In genomic region chr4:39031590-39032020, GRCh38 we compare ENCODE assay signal across 12 cellular contexts. TPM values are rescaled to one million over a fixed set of nuclear protein-coding genes. Genes with fewer than 3 reads are reported as not detected.
DNase-seq lines count a peak whose midpoint lies in the region; ATAC-seq and TF ChIP-seq lines count a peak whose summit lies in the region.
"Not testable (repeated sequence)": the region's sequence is repeated elsewhere in the genome, so short reads cannot be mapped to it uniquely, and the experiment has no call there.
"Had no signal": no experiment of that assay in that cellular context is flagged by ENCODE, and none has a peak within 500 bp of the region (broad histone marks: within the 10 kb centered on the region; RNA-seq: fewer than 3 reads in every experiment).

No MANE protein-coding gene starts in this region.

- not testable (repeated sequence) for H3K27me3 Mint-ChIP-seq in activated B cell treated with CpG ODN at 0.5 μM for 24 hours; activated naive CD4-positive, alpha-beta T cell treated with anti-CD3 and anti-CD28 coated beads, Interleukin-2, amount 10 ng/mL, durations not matched to agents 7 days and 5 days; stimulated activated memory B cell treated with anti-CD40 and anti-IgM and Interleukin-4, amounts not matched to agents 10 μg/mL and 1 μg/mL and 100 μg/mL, for 72 hours

- DNase-seq in OCI-LY7 (ENCODE audit: low spot score): peak; percentile 33
- DNase-seq in activated B cell treated with CpG ODN at 0.5 μM for 24 hours, colonic mucosa, mesenchymal stem cell: not testable (repeated sequence)
- DNase-seq in activated naive CD4-positive, alpha-beta T cell treated with anti-CD3 and anti-CD28 coated beads, Interleukin-2, amount 10 ng/mL, durations not matched to agents 7 days and 5 days: peak; percentile 25

- peak overlapping the region; percentile 83 for H3K4me3 Mint-ChIP-seq in activated B cell treated with CpG ODN at 0.5 μM for 24 hours
- H3K4me3 Mint-ChIP-seq in activated naive CD4-positive, alpha-beta T cell treated with anti-CD3 and anti-CD28 coated beads, Interleukin-2, amount 10 ng/mL, durations not matched to agents 7 days and 5 days: peak overlapping the region; percentile 74
- peak overlapping the region; percentile 89 for H3K4me3 Mint-ChIP-seq in stimulated activated memory B cell treated with anti-CD40 and anti-IgM and Interleukin-4, amounts not matched to agents 10 μg/mL and 1 μg/mL and 100 μg/mL, for 72 hours

- H2AK5ac ChIP-seq in mesenchymal stem cell (ENCODE audit: low read length, severe bottlenecking): not testable (repeated sequence)

- H3K36me3 Mint-ChIP-seq in activated B cell treated with CpG ODN at 0.5 μM for 24 hours (ENCODE audit: low read depth); stimulated activated memory B cell treated with anti-CD40 and anti-IgM and Interleukin-4, amounts not matched to agents 10 μg/mL and 1 μg/mL and 100 μg/mL, for 72 hours: not testable (repeated sequence)
- peaks cover 11% of the 10 kb centered on the region for H3K36me3 Mint-ChIP-seq in activated naive CD4-positive, alpha-beta T cell treated with anti-CD3 and anti-CD28 coated beads, Interleukin-2, amount 10 ng/mL, durations not matched to agents 7 days and 5 days

- POLR2A ChIA-PET in OCI-LY7 (lab: Charles Lee) (interaction anchor here (0.6 to 8.1 kb wide), 4 partner anchors 11 to 202 kb away, joined by 3 to 169 read pairs (median 4); no protein-coding TSS in a partner anchor), activated B cell treated with CpG ODN at 0.5 μM for 24 hours (lab: Charles Lee) (interaction anchor here (0.7 to 14.9 kb wide), 6 partner anchors 13 to 1696 kb away, joined by 3 to 215 read pairs (median 7); no protein-coding TSS in a partner anchor)

- not testable (repeated sequence) for H3K9me2 ChIP-seq in OCI-LY7 (ENCODE audit: insufficient read depth, low read length)

- not testable (repeated sequence) for ATAC-seq in activated B cell treated with CpG ODN at 0.5 μM for 24 hours (ENCODE audit: low read depth); stimulated activated memory B cell treated with anti-CD40 and anti-IgM and Interleukin-4, amounts not matched to agents 10 μg/mL and 1 μg/mL and 100 μg/mL, for 72 hours

- CTCF ChIA-PET in OCI-LY7 (lab: Charles Lee; ENCODE audit: unreplicated experiment): not testable (repeated sequence)
- CTCF ChIA-PET in activated B cell treated with CpG ODN at 0.5 μM for 24 hours (lab: Charles Lee): interaction anchor here (1.2 kb wide), 1 partner anchor 12 kb away, joined by 5 read pairs; no protein-coding TSS in a partner anchor
- CTCF ChIA-PET in activated naive CD4-positive, alpha-beta T cell treated with anti-CD3 and anti-CD28 coated beads, Interleukin-2, amount 10 ng/mL, durations not matched to agents 7 days and 5 days (lab: Charles Lee): interaction anchor here (1.0 to 1.3 kb wide), 2 partner anchors 12 to 47 kb away, joined by 3 read pairs; no protein-coding TSS in a partner anchor

- intact Hi-C loops in OCI-LY7 (cut with micrococcal nuclease; ENCODE audit: unreplicated experiment) (loop anchor here (1.0 to 5.0 kb wide), 9 partner anchors 13 to 1961 kb away; partner anchors contain the start of genes RFC1, TLR6 and WDR19), activated B cell treated with CpG ODN at 0.5 μM for 24 hours (cut with micrococcal nuclease) (loop anchor here (1.0 to 10.0 kb wide), 11 partner anchors 13 to 1273 kb away; partner anchors contain the start of genes RFC1, RHOH, TBC1D1 and TLR6)
- intact Hi-C loops in colonic mucosa (cut with DNase I): not testable (repeated sequence)

- H2BK120ac ChIP-seq in mesenchymal stem cell (ENCODE audit: low read depth, low read length): peak overlapping the region; percentile 49

- H3K4me1 ChIP-seq in BLaER1 treated with 17β-estradiol and CSF1 and Interleukin-3, amounts not matched to agents 10 nM and 100 nM: peaks cover 47 to 71% (median 59%) of the 10 kb centered on the region in 10 experiments
- peaks cover 66% of the 10 kb centered on the region for H3K4me1 ChIP-seq in OCI-LY7 (ENCODE audit: insufficient read depth, low read length, poor library complexity, severe bottlenecking)
- not testable (repeated sequence) for H3K4me1 ChIP-seq in colonic mucosa; mesenchymal stem cell (ENCODE audit: control insufficient read depth, insufficient read depth, low read depth, low read length)

- H3K14ac ChIP-seq in mesenchymal stem cell (ENCODE audit: low read length in 2 of 2): not testable (repeated sequence)

- peaks cover 63% of the 10 kb centered on the region for H3K4me1 Mint-ChIP-seq in activated B cell treated with CpG ODN at 0.5 μM for 24 hours
- peaks cover 51% of the 10 kb centered on the region for H3K4me1 Mint-ChIP-seq in activated naive CD4-positive, alpha-beta T cell treated with anti-CD3 and anti-CD28 coated beads, Interleukin-2, amount 10 ng/mL, durations not matched to agents 7 days and 5 days
- H3K4me1 Mint-ChIP-seq in stimulated activated memory B cell treated with anti-CD40 and anti-IgM and Interleukin-4, amounts not matched to agents 10 μg/mL and 1 μg/mL and 100 μg/mL, for 72 hours: peaks cover 37% of the 10 kb centered on the region

- WGBS in mesenchymal stem cell: 93% methylated on average over 5 of the region's 6 CpGs

- not testable (repeated sequence) for H2BK5ac ChIP-seq in mesenchymal stem cell (ENCODE audit: low read depth, low read length, poor library complexity, severe bottlenecking)

- peak overlapping the region; percentile 86; the same call in 1 of the 2 replicates for H2AFZ ChIP-seq in OCI-LY7 (ENCODE audit: low read length)
- not testable (repeated sequence) for H2AFZ ChIP-seq in mesenchymal stem cell (ENCODE audit: low read depth, low read length)

- not testable (repeated sequence) for H3K79me1 ChIP-seq in mesenchymal stem cell (replicated peaks; ENCODE audit: low read length, poor library complexity, severe bottlenecking)

- not testable (repeated sequence) for H3K23ac ChIP-seq in mesenchymal stem cell (ENCODE audit: low read length in 2 of 2)

- peaks cover 50% of the 10 kb centered on the region for H3K79me2 ChIP-seq in OCI-LY7 (ENCODE audit: insufficient read depth, low read depth, low read length)

- not testable (repeated sequence) for H2BK12ac ChIP-seq in mesenchymal stem cell (ENCODE audit: low read length in 2 of 2)

- not testable (repeated sequence) for BruUV-seq in OCI-LY7 (replicated peaks; lab: Mats Ljungman, UMichigan)

- TF ChIP-seq CTCF in OCI-LY7 (conservative IDR thresholded peaks at IDR 0.05; ENCODE audit: low read length); activated B cell treated with CpG ODN at 0.5 μM for 24 hours (IDR thresholded peaks at IDR 0.05); colonic mucosa (IDR thresholded peaks at IDR 0.05): not testable (repeated sequence)

- not testable (repeated sequence) for H3K36me3 ChIP-seq in BLaER1 treated with 17β-estradiol and CSF1 and Interleukin-3, amounts not matched to agents 10 nM and 100 nM; OCI-LY7 (ENCODE audit: insufficient read depth, low read length); colonic mucosa; mesenchymal stem cell (ENCODE audit: control insufficient read depth in 1 of 2, insufficient read depth in 2 of 2, low read depth in 1 of 2, low read length in 2 of 2)

- H3K27ac Mint-ChIP-seq in activated B cell treated with CpG ODN at 0.5 μM for 24 hours: peak overlapping the region; percentile 93
- peak overlapping the region; percentile 97 for H3K27ac Mint-ChIP-seq in activated naive CD4-positive, alpha-beta T cell treated with anti-CD3 and anti-CD28 coated beads, Interleukin-2, amount 10 ng/mL, durations not matched to agents 7 days and 5 days
- peak overlapping the region; percentile 83 for H3K27ac Mint-ChIP-seq in stimulated activated memory B cell treated with anti-CD40 and anti-IgM and Interleukin-4, amounts not matched to agents 10 μg/mL and 1 μg/mL and 100 μg/mL, for 72 hours

- H3K4me3 ChIP-seq in BLaER1 treated with 17β-estradiol and CSF1 and Interleukin-3, amounts not matched to agents 10 nM and 100 nM; mesenchymal stem cell (ENCODE audit: insufficient read depth in 1 of 2, low read depth in 1 of 2, low read length in 2 of 2): not testable (repeated sequence)
- H3K4me3 ChIP-seq in OCI-LY7 (ENCODE audit: low read depth, low read length, poor library complexity, severe bottlenecking) (peak overlapping the region; percentile 79), colonic mucosa (peak overlapping the region; percentile 4)

- not testable (repeated sequence) for H4K8ac ChIP-seq in mesenchymal stem cell (ENCODE audit: low read length)

- not testable (repeated sequence) for H3K27me3 ChIP-seq in BLaER1 treated with 17β-estradiol and CSF1 and Interleukin-3, amounts not matched to agents 10 nM and 100 nM; colonic mucosa; mesenchymal stem cell (ENCODE audit: control insufficient read depth in 1 of 2, insufficient read depth in 1 of 2, low read length in 2 of 2)

- not testable (repeated sequence) for H2BK15ac ChIP-seq in mesenchymal stem cell (ENCODE audit: low read depth, poor library complexity, severe bottlenecking)

- H3K9me3 ChIP-seq in BLaER1 treated with 17β-estradiol and CSF1 and Interleukin-3, amounts not matched to agents 10 nM and 100 nM (replicated peaks in 1 of 11); OCI-LY7 (ENCODE audit: low read length); colonic mucosa; mesenchymal stem cell (ENCODE audit: control insufficient read depth, low read length): not testable (repeated sequence)

- peak overlapping the region in 7 of 11 experiments; percentile 12 to 75 (median 54); a peak in 14 of 22 replicates for H3K4me2 ChIP-seq in BLaER1 treated with 17β-estradiol and CSF1 and Interleukin-3, amounts not matched to agents 10 nM and 100 nM
- H3K4me2 ChIP-seq in OCI-LY7 (ENCODE audit: low read length): peak overlapping the region; percentile 90
- not testable (repeated sequence) for H3K4me2 ChIP-seq in mesenchymal stem cell (ENCODE audit: low read length, poor library complexity, severe bottlenecking)

- H4K91ac ChIP-seq in mesenchymal stem cell (ENCODE audit: low read length): not testable (repeated sequence)

- peak overlapping the region in 5 of 11 experiments; percentile 17 to 76 (median 62); a peak in 8 of 22 replicates for H3K27ac ChIP-seq in BLaER1 treated with 17β-estradiol and CSF1 and Interleukin-3, amounts not matched to agents 10 nM and 100 nM
- H3K27ac ChIP-seq in OCI-LY7 (ENCODE audit: low read depth, low read length, poor library complexity, severe bottlenecking): peak overlapping the region; percentile 91
- H3K27ac ChIP-seq in colonic mucosa; mesenchymal stem cell (ENCODE audit: low read length, poor library complexity, severe bottlenecking): not testable (repeated sequence)

- H3K9me3 Mint-ChIP-seq in activated B cell treated with CpG ODN at 0.5 μM for 24 hours; activated naive CD4-positive, alpha-beta T cell treated with anti-CD3 and anti-CD28 coated beads, Interleukin-2, amount 10 ng/mL, durations not matched to agents 7 days and 5 days; stimulated activated memory B cell treated with anti-CD40 and anti-IgM and Interleukin-4, amounts not matched to agents 10 μg/mL and 1 μg/mL and 100 μg/mL, for 72 hours: not testable (repeated sequence)

- H4K20me1 ChIP-seq in BLaER1 treated with 17β-estradiol and CSF1 and Interleukin-3, amounts not matched to agents 10 nM and 100 nM; OCI-LY7 (ENCODE audit: insufficient read depth, low read length): not testable (repeated sequence)

- not testable (repeated sequence) for H3K4ac ChIP-seq in mesenchymal stem cell (ENCODE audit: low read depth in 1 of 2, low read length in 2 of 2)

- H3K18ac ChIP-seq in mesenchymal stem cell (ENCODE audit: low read depth in 1 of 2, low read length in 2 of 2): not testable (repeated sequence)

- H3K9ac ChIP-seq in BLaER1 treated with 17β-estradiol and CSF1 and Interleukin-3, amounts not matched to agents 10 nM and 100 nM: peak overlapping the region in 1 of 11 experiments; percentile 44; a peak in 2 of 22 replicates
- H3K9ac ChIP-seq in colonic mucosa (ENCODE audit: low read depth in 2 of 2, low read length in 2 of 2); mesenchymal stem cell (ENCODE audit: low read length): not testable (repeated sequence)

- TF ChIP-seq POLR2A in GM18526 (IDR thresholded peaks at IDR 0.05; ENCODE audit: extremely low read depth, insufficient read length): peak; percentile 3

RNA-seq across cellular contexts. Expression of gene TMEM156, which starts 0.6 kb away (rescaled TPM):
- total RNA-seq in OCI-LY7 (2014; rRNA removed; shearing (Covaris generic)): 25.0 and 29.0 TPM in 2 replicates
- total RNA-seq in OCI-LY7 (2022) (29.4 and 35.7 TPM in 2 replicates), activated B cell treated with CpG ODN at 0.5 μM for 24 hours (26.0 and 29.5 TPM in 2 replicates), colonic mucosa (under 1 TPM in 1 of 2 donors, not detected in 1; 0.77 TPM)
- 7.1 TPM for polyA plus RNA-seq in mesenchymal stem cell (2013, experiment 1 of 2)
- 7.5 TPM for polyA plus RNA-seq in mesenchymal stem cell (2013, experiment 2 of 2)
- total RNA-seq: A673, H1 had no signal
- polyA plus RNA-seq: H1, neural cell, smooth muscle cell had no signal

RNA-seq across cellular contexts. Expression of gene KLHL5, which starts 30.4 kb away (rescaled TPM):
- 34.4 and 47.5 TPM in 2 replicates for total RNA-seq in OCI-LY7 (2014; rRNA removed; shearing (Covaris generic))
- total RNA-seq in OCI-LY7 (2022) (59.8 and 69.8 TPM in 2 replicates), activated B cell treated with CpG ODN at 0.5 μM for 24 hours (49.5 and 61.5 TPM in 2 replicates), colonic mucosa (10 to 100 TPM in 1 of 2 donors, 1 to 10 TPM in 1; 2.6 to 19.1 TPM)
- polyA plus RNA-seq in mesenchymal stem cell (2013, experiment 1 of 2): 74.2 TPM
- polyA plus RNA-seq in mesenchymal stem cell (2013, experiment 2 of 2): 75.9 TPM

Comparison
In these comparisons a context has a peak if more than half of its experiments do, and no peak if none do; other contexts are left out.
1. RNA of gene TMEM156, which starts 0.6 kb away (total RNA-seq): 26.0 to 29.5 TPM in activated B cell treated with CpG ODN at 0.5 μM for 24 hours and 25.0 to 35.7 TPM in OCI-LY7; 0.77 TPM in colonic mucosa; every median in the first group is over 10 times any median in the second.
2. Peak in every context shown above with its lines, with median percentiles within 50 percentile points of each other: H3K27ac Mint-ChIP-seq and H3K4me3 Mint-ChIP-seq.